Comparison of ENCODE assay signal across 21 cellular contexts in genomic region chr18:79765491-79766245, GRCh38. TPM values are rescaled to one million over a fixed set of nuclear protein-coding genes. Genes with fewer than 3 reads are reported as not detected.
DNase-seq lines count a peak whose midpoint lies in the region; ATAC-seq and TF ChIP-seq lines count a peak whose summit lies in the region.
"Had no signal": no experiment of that assay in that cellular context is flagged by ENCODE, and none has a peak within 500 bp of the region (broad histone marks: within the 10 kb centered on the region; RNA-seq: fewer than 3 reads in every experiment).

No MANE protein-coding gene starts in this region.

- no peaks in the 10 kb centered on the region for H3K4me1 ChIP-seq in aorta (ENCODE audit: control insufficient read depth in 1 of 2, insufficient read depth in 2 of 2, low read length in 2 of 2)
- H3K4me1 ChIP-seq: body of pancreas had no signal

- no peak overlapping the region for H3K4me3 Mint-ChIP-seq in glutamatergic neuron (ENCODE audit: unreplicated experiment)
- H3K4me3 Mint-ChIP-seq: dendritic cell treated with granulocyte-macrophage colony-stimulating factor and Interleukin-4, amounts not matched to agents 40 ng/mL and 50 ng/mL, for 4 days; T-helper 17 cell had no signal

- H3K36me3 ChIP-seq in aorta (ENCODE audit: control insufficient read depth in 1 of 2, insufficient read depth in 2 of 2, low read length in 1 of 2), result no peaks in the 10 kb centered on the region

- no peak overlapping the region for H3K27ac ChIP-seq in aorta (ENCODE audit: low read depth in 1 of 2, low read length in 2 of 2)
- H3K27ac ChIP-seq: body of pancreas had no signal

- H3K27me3 ChIP-seq in aorta (ENCODE audit: control insufficient read depth in 1 of 2, insufficient read depth in 2 of 2, low read length in 1 of 2), result no peaks in the 10 kb centered on the region
- H3K27me3 ChIP-seq: body of pancreas had no signal

- DNase-seq in activated effector memory CD4-positive, alpha-beta T cell treated with anti-CD3 and anti-CD28 coated beads, Interleukin-2, amount 50 U/mL, for 16 hours, result peak; percentile 24
- no peak for DNase-seq in activated effector memory CD4-positive, alpha-beta T cell treated with Interleukin-2 at 50 U/mL for 16 hours
- peak; percentile 61 for DNase-seq in NCI-H69 (lab: John Stamatoyannopoulos, UW)
- DNase-seq in glutamatergic neuron, result peak; percentile 9
- peak; percentile 19 to 44 for DNase-seq in aorta
- DNase-seq in NCI-H1105 treated with DMSO at 0.1 percent for 48 hours (lab: John Stamatoyannopoulos, UW), result no peak
- DNase-seq in islet precursor cell, result no peak
- DNase-seq: activated gamma-delta T cell treated with Interleukin-2 at 50 U/mL for 16 hours; AML-193; body of pancreas; hippocampal formation; left cardiac atrium; Right ventricle myocardium superior; stimulated activated naive CD4-positive, alpha-beta T cell treated with Interleukin-2 at 50 U/mL for 16 hours; T-helper 17 cell had no signal

- intact Hi-C loops in aorta (cut with DNase I), result no loop called here

- H3K4me3 ChIP-seq in aorta (ENCODE audit: low read length in 2 of 2), result no peak overlapping the region
- H3K4me3 ChIP-seq: body of pancreas, mucosa of descending colon, smooth muscle cell had no signal

- ATAC-seq in aorta (ENCODE audit: low FRiP score) (no peak), HG03565 (IDR thresholded peaks at IDR 0.05; ENCODE audit: unreplicated experiment) (no peak)
- ATAC-seq: body of pancreas, left cardiac atrium, mucosa of descending colon, T-helper 17 cell had no signal

- H3K4me1 Mint-ChIP-seq in glutamatergic neuron (ENCODE audit: low read depth, unreplicated experiment), result peaks cover 3% of the 10 kb centered on the region
- H3K4me1 Mint-ChIP-seq: T-helper 17 cell had no signal

- peaks cover 5% of the 10 kb centered on the region for H3K27me3 Mint-ChIP-seq in glutamatergic neuron (ENCODE audit: unreplicated experiment)
- H3K27me3 Mint-ChIP-seq: T-helper 17 cell had no signal

- TF ChIP-seq CTCF in glutamatergic neuron (IDR thresholded peaks at IDR 0.05; ENCODE audit: partially characterized antibody, unreplicated experiment), result no peak

- H3K27ac Mint-ChIP-seq in glutamatergic neuron (ENCODE audit: unreplicated experiment), result no peak overlapping the region
- H3K27ac Mint-ChIP-seq: dendritic cell treated with granulocyte-macrophage colony-stimulating factor and Interleukin-4, amounts not matched to agents 40 ng/mL and 50 ng/mL, for 4 days; T-helper 17 cell had no signal

- 63 to 69% methylated on average over 14 of the region's 14 CpGs for WGBS in aorta, 2 donors

- H3K36me3 Mint-ChIP-seq in glutamatergic neuron (ENCODE audit: unreplicated experiment), result peaks cover 29% of the 10 kb centered on the region

- H3K9me3 Mint-ChIP-seq in glutamatergic neuron (ENCODE audit: unreplicated experiment), result peaks cover 16% of the 10 kb centered on the region

- peaks cover 19% of the 10 kb centered on the region for H3K9me3 ChIP-seq in aorta (ENCODE audit: control insufficient read depth, low read length)

RNA-seq across cellular contexts. Expression of gene KCNG2, which starts 32.1 kb away (rescaled TPM):
- 1.6 TPM for total RNA-seq in glutamatergic neuron (ENCODE audit: unreplicated experiment)
- 1 to 10 TPM in 1 of 2 donors, under 1 TPM in 1; 0.23 to 1.1 TPM for total RNA-seq in aorta
- not detected for polyA plus RNA-seq in aorta
- total RNA-seq: body of pancreas, osteocyte, Right ventricle myocardium superior, smooth muscle cell, T-helper 17 cell, ureter had no signal

Comparison
In these comparisons a context has a peak if more than half of its experiments do, and no peak if none do; other contexts are left out.
1. DNase-seq: peak in activated effector memory CD4-positive, alpha-beta T cell treated with anti-CD3 and anti-CD28 coated beads, Interleukin-2, amount 50 U/mL, for 16 hours (single experiment), NCI-H69 (single experiment), glutamatergic neuron (single experiment) and aorta (2 of 2); none in activated effector memory CD4-positive, alpha-beta T cell treated with Interleukin-2 at 50 U/mL for 16 hours (single experiment), NCI-H1105 treated with DMSO at 0.1 percent for 48 hours (single experiment) and islet precursor cell (single experiment).